Comparison of ENCODE assay signal across 8 cellular contexts in the genomic region with DNA sequence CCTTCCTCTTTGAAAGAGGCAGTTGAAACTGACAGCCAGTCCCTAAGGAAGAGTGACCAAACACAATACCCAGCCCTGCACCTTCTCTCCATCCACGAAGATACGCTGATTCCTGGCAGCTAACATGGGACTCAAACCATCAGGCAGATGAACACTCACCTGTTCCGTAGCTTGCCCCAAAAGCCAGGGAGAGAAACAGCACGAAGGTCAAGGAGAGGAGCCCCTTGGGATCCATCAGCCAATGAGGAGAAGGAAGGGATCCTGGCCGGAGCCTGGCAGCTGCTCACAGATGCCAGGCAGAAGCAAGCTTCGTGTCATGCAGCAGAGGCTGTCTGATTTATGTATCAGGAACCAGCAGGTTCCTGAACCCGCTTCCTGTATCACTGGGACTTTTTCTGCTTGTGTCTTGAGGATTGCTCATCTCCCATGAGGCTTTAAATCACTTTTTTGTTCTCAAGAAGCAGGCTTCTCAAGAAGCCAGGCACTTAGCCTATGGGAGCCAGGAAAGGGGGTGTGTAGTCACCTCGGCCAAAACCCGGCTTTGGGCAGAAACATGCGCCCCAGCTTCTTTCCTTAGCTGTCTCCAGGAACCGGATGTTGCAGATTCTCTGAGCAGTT. TPM values are rescaled to one million over a fixed set of nuclear protein-coding genes. Genes with fewer than 3 reads are reported as not detected.
DNase-seq lines count a peak whose midpoint lies in the region; ATAC-seq and TF ChIP-seq lines count a peak whose summit lies in the region.

A gene with protein sequence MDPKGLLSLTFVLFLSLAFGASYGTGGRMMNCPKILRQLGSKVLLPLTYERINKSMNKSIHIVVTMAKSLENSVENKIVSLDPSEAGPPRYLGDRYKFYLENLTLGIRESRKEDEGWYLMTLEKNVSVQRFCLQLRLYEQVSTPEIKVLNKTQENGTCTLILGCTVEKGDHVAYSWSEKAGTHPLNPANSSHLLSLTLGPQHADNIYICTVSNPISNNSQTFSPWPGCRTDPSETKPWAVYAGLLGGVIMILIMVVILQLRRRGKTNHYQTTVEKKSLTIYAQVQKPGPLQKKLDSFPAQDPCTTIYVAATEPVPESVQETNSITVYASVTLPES (minus strand): TSS at position 334 of the 618 bp plus-strand sequence. CDS start 99 bp downstream, at position 235.

- peaks cover 78% of the 10 kb centered on the region for H3K4me1 Mint-ChIP-seq in CD4-positive, alpha-beta T cell (ENCODE audit: low read depth)
- H3K4me1 Mint-ChIP-seq in activated naive CD8-positive, alpha-beta T cell treated with anti-CD3 and anti-CD28 coated beads, Interleukin-2, amount 50 U/mL, for 24 hours, result peaks cover 65% of the 10 kb centered on the region
- peaks cover 65% of the 10 kb centered on the region for H3K4me1 Mint-ChIP-seq in stimulated activated naive CD8-positive, alpha-beta T cell treated with anti-CD3 and anti-CD28 coated beads, Interleukin-15, amount 100 ng/mL, for 72 hours

- H3K36me3 Mint-ChIP-seq in CD4-positive, alpha-beta T cell (ENCODE audit: low read depth), result peaks cover 36% of the 10 kb centered on the region
- peaks cover 59% of the 10 kb centered on the region for H3K36me3 Mint-ChIP-seq in activated naive CD8-positive, alpha-beta T cell treated with anti-CD3 and anti-CD28 coated beads, Interleukin-2, amount 50 U/mL, for 24 hours (ENCODE audit: low read depth)

- no peaks in the 10 kb centered on the region for H3K9me3 Mint-ChIP-seq in CD4-positive, alpha-beta T cell
- H3K9me3 Mint-ChIP-seq in activated naive CD8-positive, alpha-beta T cell treated with anti-CD3 and anti-CD28 coated beads, Interleukin-2, amount 50 U/mL, for 24 hours, result no peaks in the 10 kb centered on the region
- H3K9me3 Mint-ChIP-seq in stimulated activated naive CD8-positive, alpha-beta T cell treated with anti-CD3 and anti-CD28 coated beads, Interleukin-15, amount 100 ng/mL, for 72 hours, result no peaks in the 10 kb centered on the region

- no peaks in the 10 kb centered on the region for H3K27me3 Mint-ChIP-seq in CD4-positive, alpha-beta T cell
- no peaks in the 10 kb centered on the region for H3K27me3 Mint-ChIP-seq in activated naive CD8-positive, alpha-beta T cell treated with anti-CD3 and anti-CD28 coated beads, Interleukin-2, amount 50 U/mL, for 24 hours
- no peaks in the 10 kb centered on the region for H3K27me3 Mint-ChIP-seq in stimulated activated naive CD8-positive, alpha-beta T cell treated with anti-CD3 and anti-CD28 coated beads, Interleukin-15, amount 100 ng/mL, for 72 hours

- POLR2A ChIA-PET in CD4-positive, alpha-beta T cell (lab: Charles Lee), result interaction anchor here (0.6 to 5.7 kb wide), 13 partner anchors 7 to 218 kb away, joined by 3 to 74 read pairs (median 8); no protein-coding TSS in a partner anchor

- no peak for TF ChIP-seq CTCF in CD4-positive, alpha-beta T cell (IDR thresholded peaks at IDR 0.05)

- ATAC-seq in CD4-positive, alpha-beta T cell (ENCODE audit: poor library complexity), result peak; percentile 77
- ATAC-seq in GM19438 (IDR thresholded peaks at IDR 0.05; ENCODE audit: low read depth, unreplicated experiment), result peak; percentile 53
- ATAC-seq in activated naive CD8-positive, alpha-beta T cell treated with anti-CD3 and anti-CD28 coated beads, Interleukin-2, amount 50 U/mL, for 24 hours, result peak; percentile 84
- peak; percentile 80 for ATAC-seq in stimulated activated naive CD8-positive, alpha-beta T cell treated with anti-CD3 and anti-CD28 coated beads, Interleukin-15, amount 100 ng/mL, for 72 hours

- H3K4me3 Mint-ChIP-seq in CD4-positive, alpha-beta T cell, result peak within 1 kb of the TSS; percentile 97
- H3K4me3 Mint-ChIP-seq in activated naive CD8-positive, alpha-beta T cell treated with anti-CD3 and anti-CD28 coated beads, Interleukin-2, amount 50 U/mL, for 24 hours, result peak within 1 kb of the TSS; percentile 100
- peak within 1 kb of the TSS; percentile 91 to 93 for H3K4me3 Mint-ChIP-seq in stimulated activated naive CD8-positive, alpha-beta T cell treated with anti-CD3 and anti-CD28 coated beads, Interleukin-15, amount 100 ng/mL, for 72 hours

- no peaks in the 10 kb centered on the region for H3K9me3 ChIP-seq in CD4-positive, alpha-beta T cell (ENCODE audit: control insufficient read depth, low read length)

- peak within 1 kb of the TSS; percentile 76 for H3K27ac ChIP-seq in CD4-positive, alpha-beta T cell (ENCODE audit: low read depth, low read length)

- no peaks in the 10 kb centered on the region for H3K27me3 ChIP-seq in CD4-positive, alpha-beta T cell (ENCODE audit: control insufficient read depth, insufficient read depth, low read length)

- peak in 2 of 10 experiments; percentile 22 to 29 for DNase-seq in CD4-positive, alpha-beta T cell
- DNase-seq in KBM-7 (peak; percentile 64), C1 segment of cervical spinal cord (lab: John Stamatoyannopoulos, UW) (no peak), ecto neural progenitor cell (ENCODE audit: low spot score) (no peak), NCI-H2081 (lab: John Stamatoyannopoulos, UW) (no peak)
- DNase-seq in activated naive CD8-positive, alpha-beta T cell treated with anti-CD3 and anti-CD28 coated beads, Interleukin-2, amount 50 U/mL, for 24 hours, result peak; percentile 58
- peak in 1 of 2 donors; percentile 49 for DNase-seq in stimulated activated naive CD8-positive, alpha-beta T cell treated with anti-CD3 and anti-CD28 coated beads, Interleukin-15, amount 100 ng/mL, for 72 hours

- CTCF ChIA-PET in CD4-positive, alpha-beta T cell (lab: Charles Lee), result interaction anchor here (1.2 to 3.2 kb wide), 5 partner anchors 25 to 97 kb away, joined by 3 to 27 read pairs (median 5); no protein-coding TSS in a partner anchor

- intact Hi-C loops in CD4-positive, alpha-beta T cell (cut with DNase I, micrococcal nuclease), result loop anchor here (1.0 to 5.0 kb wide), 5 partner anchors 9 to 70 kb away; no protein-coding TSS in a partner anchor

- in situ Hi-C loops in KBM-7 (cut with MboI; ENCODE audit: low pct_unique_long_range_greater_than_20kb, low sequenced_read_pairs), result no loop called here

- peak within 1 kb of the TSS; percentile 97 for H3K27ac Mint-ChIP-seq in CD4-positive, alpha-beta T cell
- peak within 1 kb of the TSS; percentile 95 for H3K27ac Mint-ChIP-seq in activated naive CD8-positive, alpha-beta T cell treated with anti-CD3 and anti-CD28 coated beads, Interleukin-2, amount 50 U/mL, for 24 hours
- peak within 1 kb of the TSS; percentile 95 to 97 for H3K27ac Mint-ChIP-seq in stimulated activated naive CD8-positive, alpha-beta T cell treated with anti-CD3 and anti-CD28 coated beads, Interleukin-15, amount 100 ng/mL, for 72 hours

RNA-seq across cellular contexts. Expression of the gene that starts here (rescaled TPM):
- 10 to 100 TPM; 39.4 to 39.8 TPM for total RNA-seq in CD4-positive, alpha-beta T cell

Comparison
In these comparisons a context has a peak if more than half of its experiments do, and no peak if none do; other contexts are left out.
1. DNase-seq: peak in KBM-7 (single experiment) and activated naive CD8-positive, alpha-beta T cell treated with anti-CD3 and anti-CD28 coated beads, Interleukin-2, amount 50 U/mL, for 24 hours (single experiment); none in C1 segment of cervical spinal cord (0 of 14), ecto neural progenitor cell (single experiment) and NCI-H2081 (0 of 2).
2. Peak in every context shown above with its lines, with median percentiles within 50 percentile points of each other: ATAC-seq, H3K27ac Mint-ChIP-seq and H3K4me3 Mint-ChIP-seq.